ENCODE assay signal across 8 cellular contexts in the genomic region with DNA sequence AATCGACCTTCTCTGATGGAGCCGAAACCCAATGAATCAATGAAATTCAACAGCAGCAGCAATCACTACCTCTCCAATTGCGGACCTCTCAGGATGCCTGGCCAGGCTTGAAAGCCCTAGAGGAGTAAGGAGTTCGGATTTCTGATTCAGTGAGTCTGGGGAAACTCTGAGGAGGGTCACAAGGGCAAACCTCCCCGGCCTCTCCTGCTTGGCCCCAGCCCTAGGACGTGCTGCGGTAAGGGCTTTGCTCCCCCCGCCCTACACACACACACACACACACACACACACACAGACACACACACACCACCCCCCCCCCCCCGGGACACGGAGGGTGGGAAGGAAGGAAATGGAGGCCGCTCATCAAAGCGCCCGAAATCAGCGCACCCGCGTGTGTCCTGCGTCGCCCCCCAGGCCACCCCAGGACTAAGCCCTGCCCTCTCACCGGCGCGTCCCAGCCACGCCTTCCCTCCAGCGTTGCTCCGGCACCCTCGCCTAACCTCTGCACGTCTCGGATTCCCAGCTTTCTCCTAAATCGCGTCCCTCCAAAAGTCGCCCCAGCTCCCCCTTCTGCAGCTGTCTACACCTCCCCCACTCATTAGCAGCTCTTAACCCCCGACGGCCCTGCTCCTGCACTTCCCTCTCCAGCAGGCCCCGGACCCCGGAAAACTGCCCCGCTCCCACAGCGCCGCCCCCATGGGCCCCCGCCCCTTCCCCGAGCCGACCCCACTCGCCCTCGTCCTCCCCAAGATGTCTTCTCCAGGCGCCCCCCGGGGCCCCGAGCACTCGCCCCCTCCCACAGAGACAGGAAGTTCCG.
DNase-seq lines count a peak whose midpoint lies in the region; ATAC-seq and TF ChIP-seq lines count a peak whose summit lies in the region.

No MANE protein-coding gene starts in this region.

- peaks cover 16% of the 10 kb centered on the region for H3K4me1 ChIP-seq in RWPE2 (ENCODE audit: insufficient read depth, poor library complexity, severe bottlenecking)

- no peak for TF ChIP-seq CTCF in RWPE2 (IDR thresholded peaks at IDR 0.05; ENCODE audit: poor library complexity, severe bottlenecking)
- no peak for TF ChIP-seq CTCF in astrocyte of the cerebellum (IDR thresholded peaks at IDR 0.05; ENCODE audit: low read depth, low read length, missing control alignments)

- H3K27me3 ChIP-seq in RWPE2 (ENCODE audit: insufficient read depth, poor library complexity, severe bottlenecking), result no peaks in the 10 kb centered on the region

- ATAC-seq in RWPE2 (ENCODE audit: low read depth) (peak; percentile 41), GM18502 (IDR thresholded peaks at IDR 0.05; ENCODE audit: poor library complexity, unreplicated experiment) (no peak)

- peak overlapping the region; percentile 92 for H3K4me3 ChIP-seq in RWPE2 (ENCODE audit: severe bottlenecking)
- peak overlapping the region; percentile 80 for H3K4me3 ChIP-seq in astrocyte of the cerebellum (ENCODE audit: low read depth, low read length)
- peak overlapping the region; percentile 77 for H3K4me3 ChIP-seq in iPS-18c (ENCODE audit: insufficient read depth, low read depth, low read length)

- no peaks in the 10 kb centered on the region for H3K36me3 ChIP-seq in RWPE2 (ENCODE audit: low read depth)

- DNase-seq in DMS53 treated with DMSO at 0.1 percent for 48 hours (lab: John Stamatoyannopoulos, UW; ENCODE audit: unreplicated experiment) (peak; percentile 1), HCEC 1CT (peak; percentile 39), RWPE2 (ENCODE audit: low spot score) (no peak), astrocyte of the cerebellum (ENCODE audit: low read depth) (no peak), SIG-M5 treated with dmso at 0.1 percent for 504 hours (lab: John Stamatoyannopoulos, UW; ENCODE audit: unreplicated experiment) (no peak)
- DNase-seq in stimulated activated CD4-positive, alpha-beta T cell treated with anti-CD3 and anti-CD28 coated beads, Interleukin-15, amount 100 ng/mL, for 24 hours, result peak; percentile 53

- peak overlapping the region; percentile 54 for H3K27ac ChIP-seq in RWPE2 (ENCODE audit: poor library complexity, severe bottlenecking)

- H3K9me3 ChIP-seq in RWPE2 (ENCODE audit: severe bottlenecking) (no peaks in the 10 kb centered on the region), iPS-18c (ENCODE audit: control insufficient read depth, insufficient read depth, low read length) (no peaks in the 10 kb centered on the region)

- in situ Hi-C loops in astrocyte of the cerebellum (cut with HindIII; ENCODE audit: low sequenced_read_pairs), result no loop called here

Comparison
In these comparisons a context has a peak if more than half of its experiments do, and no peak if none do; other contexts are left out.
1. DNase-seq: peak in DMS53 treated with DMSO at 0.1 percent for 48 hours (single experiment), HCEC 1CT (single experiment) and stimulated activated CD4-positive, alpha-beta T cell treated with anti-CD3 and anti-CD28 coated beads, Interleukin-15, amount 100 ng/mL, for 24 hours (single experiment); none in RWPE2 (single experiment), astrocyte of the cerebellum (single experiment) and SIG-M5 treated with dmso at 0.1 percent for 504 hours (single experiment).
2. Peak in every context shown above with its lines, with median percentiles within 50 percentile points of each other: H3K4me3 ChIP-seq.